Comparison of ENCODE assay signal across 12 cellular contexts in genomic region chr11:114062272-114062671, GRCh38. TPM values are rescaled to one million over a fixed set of nuclear protein-coding genes. Genes with fewer than 3 reads are reported as not detected.
DNase-seq lines count a peak whose midpoint lies in the region; ATAC-seq and TF ChIP-seq lines count a peak whose summit lies in the region.
"Had no signal": no experiment of that assay in that cellular context is flagged by ENCODE, and none has a peak within 500 bp of the region (broad histone marks: within the 10 kb centered on the region; RNA-seq: fewer than 3 reads in every experiment).

No MANE protein-coding gene starts in this region.

- H3K27ac ChIP-seq in naive thymus-derived CD4-positive, alpha-beta T cell (ENCODE audit: low read depth, low read length), result no peak overlapping the region
- H3K27ac ChIP-seq in transverse colon, result peak overlapping the region in 3 of 4 donors; percentile 96 to 97 (median 96)

- H3K27me3 ChIP-seq in naive thymus-derived CD4-positive, alpha-beta T cell (ENCODE audit: control insufficient read depth in 2 of 2, insufficient read depth in 2 of 2, low read length in 2 of 2), result no peaks in the 10 kb centered on the region
- H3K27me3 ChIP-seq in transverse colon, result peaks cover 12% of the 10 kb centered on the region

- no peak for ATAC-seq in activated naive CD8-positive, alpha-beta T cell treated with anti-CD3 and anti-CD28 coated beads, Interleukin-2, amount 50 U/mL, for 24 hours
- no peak for ATAC-seq in naive thymus-derived CD4-positive, alpha-beta T cell
- ATAC-seq in GM18907 (IDR thresholded peaks at IDR 0.05; ENCODE audit: unreplicated experiment), result no peak
- ATAC-seq: stimulated activated naive CD8-positive, alpha-beta T cell treated with anti-CD3 and anti-CD28 coated beads, Interleukin-15, Interleukin-2, amounts not matched to agents 100 U/mL and 50 U/mL, for 24 hours had no signal

- in situ Hi-C loops in transverse colon (cut with MboI; ENCODE audit: low pct_ligation_motif_present in 1 of 4, low pct_unique_long_range_greater_than_20kb in 1 of 4, low sequenced_read_pairs in 3 of 4), result loop anchor here in 2 of 4 donors (10.0 kb wide), 1 partner anchor 123 kb away; no protein-coding TSS in a partner anchor

- TF ChIP-seq POLR2A in transverse colon (IDR thresholded peaks at IDR 0.05), result no peak

- CTCF ChIA-PET in naive thymus-derived CD4-positive, alpha-beta T cell (lab: Charles Lee), result interaction anchor here (1.1 kb wide), 1 partner anchor 198 kb away, joined by 5 read pairs; no protein-coding TSS in a partner anchor

- peak overlapping the region; percentile 83 for H3K4me3 Mint-ChIP-seq in activated naive CD8-positive, alpha-beta T cell treated with anti-CD3 and anti-CD28 coated beads, Interleukin-2, amount 50 U/mL, for 24 hours
- H3K4me3 Mint-ChIP-seq in naive thymus-derived CD4-positive, alpha-beta T cell, result peak overlapping the region in 8 of 10 donors; percentile 27 to 95 (median 70)

- no peaks in the 10 kb centered on the region for H3K36me3 Mint-ChIP-seq in activated naive CD8-positive, alpha-beta T cell treated with anti-CD3 and anti-CD28 coated beads, Interleukin-2, amount 50 U/mL, for 24 hours (ENCODE audit: low read depth)
- peaks cover 0 to 3% (median 0%) of the 10 kb centered on the region in 5 donors for H3K36me3 Mint-ChIP-seq in naive thymus-derived CD4-positive, alpha-beta T cell

- POLR2A ChIA-PET in naive thymus-derived CD4-positive, alpha-beta T cell (lab: Charles Lee), result no interaction called here

- no peaks in the 10 kb centered on the region for H3K9me3 ChIP-seq in naive thymus-derived CD4-positive, alpha-beta T cell (ENCODE audit: control insufficient read depth in 2 of 3, low read length in 3 of 3)
- no peaks in the 10 kb centered on the region for H3K9me3 ChIP-seq in transverse colon

- 91 to 96% methylated on average over 7 to 9 of the region's 9 CpGs for WGBS in transverse colon (ENCODE audit: low coverage in 1 of 2), 2 donors

- peaks cover 33% of the 10 kb centered on the region for H3K27me3 Mint-ChIP-seq in activated naive CD8-positive, alpha-beta T cell treated with anti-CD3 and anti-CD28 coated beads, Interleukin-2, amount 50 U/mL, for 24 hours
- peaks cover 9 to 57% (median 10%) of the 10 kb centered on the region in 5 donors for H3K27me3 Mint-ChIP-seq in naive thymus-derived CD4-positive, alpha-beta T cell

- no peak overlapping the region for H3K4me3 ChIP-seq in naive thymus-derived CD4-positive, alpha-beta T cell (ENCODE audit: low read length)
- H3K4me3 ChIP-seq in transverse colon, result peak overlapping the region in 3 of 4 donors; percentile 71 to 96 (median 81)

- H3K36me3 ChIP-seq in naive thymus-derived CD4-positive, alpha-beta T cell (ENCODE audit: control insufficient read depth in 2 of 3, insufficient read depth in 3 of 3, low read length in 3 of 3), result no peaks in the 10 kb centered on the region
- H3K36me3 ChIP-seq in transverse colon, result peaks cover 0 to 30% (median 15%) of the 10 kb centered on the region in 4 donors

- peaks cover 12% of the 10 kb centered on the region for H3K4me1 Mint-ChIP-seq in activated naive CD8-positive, alpha-beta T cell treated with anti-CD3 and anti-CD28 coated beads, Interleukin-2, amount 50 U/mL, for 24 hours
- peaks cover 0 to 11% (median 10%) of the 10 kb centered on the region in 7 donors for H3K4me1 Mint-ChIP-seq in naive thymus-derived CD4-positive, alpha-beta T cell

- no peak overlapping the region for H3K27ac Mint-ChIP-seq in activated naive CD8-positive, alpha-beta T cell treated with anti-CD3 and anti-CD28 coated beads, Interleukin-2, amount 50 U/mL, for 24 hours
- peak overlapping the region in 1 of 9 donors; percentile 28 for H3K27ac Mint-ChIP-seq in naive thymus-derived CD4-positive, alpha-beta T cell

- H3K4me1 ChIP-seq in naive thymus-derived CD4-positive, alpha-beta T cell (ENCODE audit: control insufficient read depth in 2 of 2, insufficient read depth in 2 of 2, low read length in 2 of 2), result peaks cover 0 to 10% of the 10 kb centered on the region in 2 donors
- H3K4me1 ChIP-seq in transverse colon, result peaks cover 6 to 44% (median 41%) of the 10 kb centered on the region in 4 donors

- TF ChIP-seq EP300 in transverse colon (IDR thresholded peaks at IDR 0.05; ENCODE audit: low read depth), result no peak

- TF ChIP-seq CTCF in transverse colon (IDR thresholded peaks at IDR 0.05), result no peak

- intact Hi-C loops in naive thymus-derived CD4-positive, alpha-beta T cell (cut with micrococcal nuclease), result no loop called here
- intact Hi-C loops in transverse colon (cut with DNase I; ENCODE audit: low total_unique reads), result loop anchor here (5.0 kb wide), 1 partner anchor 115 kb away; no protein-coding TSS in a partner anchor

- no peaks in the 10 kb centered on the region for H3K9me3 Mint-ChIP-seq in activated naive CD8-positive, alpha-beta T cell treated with anti-CD3 and anti-CD28 coated beads, Interleukin-2, amount 50 U/mL, for 24 hours
- no peaks in the 10 kb centered on the region for H3K9me3 Mint-ChIP-seq in naive thymus-derived CD4-positive, alpha-beta T cell

- DNase-seq in activated effector memory CD4-positive, alpha-beta T cell treated with anti-CD3 and anti-CD28 coated beads, Interleukin-2, amount 50 U/mL, for 16 hours, result peak; percentile 33
- no peak for DNase-seq in activated effector memory CD4-positive, alpha-beta T cell treated with Interleukin-2 at 50 U/mL for 16 hours
- DNase-seq in activated naive CD8-positive, alpha-beta T cell treated with anti-CD3 and anti-CD28 coated beads, Interleukin-2, amount 50 U/mL, for 24 hours, result no peak
- DNase-seq in naive thymus-derived CD4-positive, alpha-beta T cell, result no peak
- DNase-seq in transverse colon (no peak), activated gamma-delta T cell (lab: John Stamatoyannopoulos, UW) (no peak), DMS 273 treated with DMSO at 0.1 percent for 48 hours (lab: John Stamatoyannopoulos, UW) (no peak)
- DNase-seq: NCI-H187 treated with DMSO at 0.1 percent for 48 hours; stimulated activated CD4-positive, alpha-beta T cell treated with anti-CD3 and anti-CD28 coated beads, Interleukin-2, amount 100 ng/mL, for 24 hours; stimulated activated naive CD8-positive, alpha-beta T cell treated with anti-CD3 and anti-CD28 coated beads, Interleukin-15, Interleukin-2, amounts not matched to agents 100 U/mL and 50 U/mL, for 24 hours had no signal

RNA-seq across cellular contexts. Expression of gene ZBTB16, which starts 2.8 kb away (rescaled TPM):
- 10 to 100 TPM in 2 of 5 experiments, 1 to 10 TPM in 3; 3.0 to 22.1 (median 7.2) TPM for total RNA-seq in naive thymus-derived CD4-positive, alpha-beta T cell
- 10 to 100 TPM in 1 of 2 donors, 1 to 10 TPM in 1; 3.0 to 15.4 TPM for polyA plus RNA-seq in naive thymus-derived CD4-positive, alpha-beta T cell
- 100 to 1,000 TPM; 108 to 271 (median 155) TPM for total RNA-seq in transverse colon
- polyA plus RNA-seq: AG04450 had no signal

Comparison
In these comparisons a context has a peak if more than half of its experiments do, and no peak if none do; other contexts are left out.
1. RNA of gene ZBTB16, which starts 2.8 kb away (total RNA-seq): 108 to 271 TPM in transverse colon; 3.0 to 22.1 TPM in naive thymus-derived CD4-positive, alpha-beta T cell; every median in the first group is over 4 times any median in the second.